Comparison of ENCODE assay signal across 21 cellular contexts in the genomic region with DNA sequence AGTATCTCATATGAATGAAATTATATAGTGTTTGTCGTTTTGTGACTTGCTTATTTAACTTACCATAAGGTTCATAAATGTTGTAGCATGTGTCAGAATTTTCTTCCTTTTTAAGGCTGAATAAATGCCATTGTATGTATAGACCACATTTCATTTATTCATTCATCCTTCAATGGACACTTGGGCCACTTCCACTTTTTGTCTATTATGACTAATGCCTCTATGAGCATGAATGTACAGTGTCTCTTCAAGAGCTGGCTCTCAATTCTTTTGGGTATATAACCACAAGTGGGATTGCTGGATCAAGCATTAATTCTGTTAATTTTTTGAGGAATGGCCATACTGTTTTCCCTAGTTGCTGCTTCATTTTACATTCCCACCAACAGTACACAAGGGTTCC.
DNase-seq lines count a peak whose midpoint lies in the region; ATAC-seq, FAIRE-seq and TF ChIP-seq lines count a peak whose summit lies in the region.
"Had no signal": no experiment of that assay in that cellular context is flagged by ENCODE, and none has a peak within 500 bp of the region (broad histone marks: within the 10 kb centered on the region; RNA-seq: fewer than 3 reads in every experiment).

No MANE protein-coding gene starts in this region.

- TF ChIP-seq CTCF in PC-3 (conservative IDR thresholded peaks at IDR 0.05; ENCODE audit: low read depth, low read length): no peak

- no peak overlapping the region for H3K4me3 ChIP-seq in PC-3 (ENCODE audit: low read length)
- H3K4me3 ChIP-seq: BLaER1 treated with 17β-estradiol and CSF1 and Interleukin-3, amounts not matched to agents 10 nM and 100 nM had no signal

- intact Hi-C loops in PC-3 (cut with micrococcal nuclease) (no loop called here), posterior vena cava (cut with DNase I) (no loop called here)

- FAIRE-seq in H54 (lab: Jason Lieb, UNC): peak; percentile 75
- FAIRE-seq: G401.6, GM12892, HepG2 had no signal

- H3K9me2 ChIP-seq in PC-3 (replicated peaks; ENCODE audit: low read length): no peaks in the 10 kb centered on the region

- POLR2A ChIA-PET in PC-3 (lab: Charles Lee; ENCODE audit: unreplicated experiment): no interaction called here

- ATAC-seq in PC-3 (no peak; the same call in 1 of the 2 replicates), HG03039 (IDR thresholded peaks at IDR 0.05; ENCODE audit: unreplicated experiment) (no peak)
- ATAC-seq: CD8-positive, alpha-beta T cell; HepG2 had no signal

- no peaks in the 10 kb centered on the region for H3K9me3 ChIP-seq in PC-3 (ENCODE audit: low read length)
- H3K9me3 ChIP-seq: BLaER1 treated with 17β-estradiol and CSF1 and Interleukin-3, amounts not matched to agents 10 nM and 100 nM had no signal

- peaks cover 9% of the 10 kb centered on the region; the same call in 1 of the 2 replicates for H3K36me3 ChIP-seq in PC-3 (ENCODE audit: low read depth, low read length)

- BruUV-seq in PC-3 (replicated peaks; lab: Mats Ljungman, UMichigan): no TSS peak

- H2AFZ ChIP-seq in PC-3 (ENCODE audit: low read length): no peak overlapping the region

- H3K4me1 ChIP-seq in PC-3 (ENCODE audit: insufficient read depth, low read length): peaks cover 12% of the 10 kb centered on the region
- H3K4me1 ChIP-seq: BLaER1 treated with 17β-estradiol and CSF1 and Interleukin-3, amounts not matched to agents 10 nM and 100 nM had no signal

- no peak overlapping the region for H3K4me2 ChIP-seq in PC-3 (ENCODE audit: low read length)
- H3K4me2 ChIP-seq: BLaER1 treated with 17β-estradiol and CSF1 and Interleukin-3, amounts not matched to agents 10 nM and 100 nM had no signal

- H4K20me1 ChIP-seq in PC-3 (ENCODE audit: low read length): no peaks in the 10 kb centered on the region
- H4K20me1 ChIP-seq: BLaER1 treated with 17β-estradiol and CSF1 and Interleukin-3, amounts not matched to agents 10 nM and 100 nM had no signal

- CTCF ChIA-PET in PC-3 (lab: Charles Lee): no interaction called here

- no peaks in the 10 kb centered on the region for H3K79me2 ChIP-seq in PC-3 (ENCODE audit: low read length)

- H3K27me3 ChIP-seq in PC-3 (ENCODE audit: low read length): no peaks in the 10 kb centered on the region
- H3K27me3 ChIP-seq: BLaER1 treated with 17β-estradiol and CSF1 and Interleukin-3, amounts not matched to agents 10 nM and 100 nM had no signal

- TF ChIP-seq POLR2A in H54 (IDR thresholded peaks at IDR 0.05; ENCODE audit: low read depth, low read length): no peak

- peak; percentile 1 for DNase-seq in ELR (ENCODE audit: low read depth)
- DNase-seq in H54 (ENCODE audit: insufficient read length, low spot score): no peak
- DNase-seq in PC-3: peak; percentile 8
- peak; percentile 2 for DNase-seq in kidney tubule cell (ENCODE audit: low spot score)
- no peak for DNase-seq in posterior vena cava (ENCODE audit: low spot score)
- DNase-seq in mesenteric fat pad (ENCODE audit: low spot score): no peak
- no peak for DNase-seq in SHP77 treated with DMSO at 0.1 percent for 48 hours (lab: John Stamatoyannopoulos, UW)
- DNase-seq: CD8-positive, alpha-beta T cell; COR-L47; DMS 273 treated with DMSO at 0.1 percent for 48 hours; DMS53; DND-41; EL; GOT3; H9; KBM-7 had no signal

- H3F3A ChIP-seq in PC-3 (ENCODE audit: low read length, unreplicated experiment): no peaks in the 10 kb centered on the region

- no peak overlapping the region for H3K27ac ChIP-seq in PC-3 (ENCODE audit: low read length)
- H3K27ac ChIP-seq: BLaER1 treated with 17β-estradiol and CSF1 and Interleukin-3, amounts not matched to agents 10 nM and 100 nM had no signal

- H3K9ac ChIP-seq in PC-3 (ENCODE audit: low read length): no peak overlapping the region
- H3K9ac ChIP-seq: BLaER1 treated with 17β-estradiol and CSF1 and Interleukin-3, amounts not matched to agents 10 nM and 100 nM had no signal

Comparison
In these comparisons a context has a peak if more than half of its experiments do, and no peak if none do; other contexts are left out.
1. DNase-seq: peak in ELR (single experiment), PC-3 (single experiment) and kidney tubule cell (single experiment); none in H54 (single experiment), posterior vena cava (single experiment), mesenteric fat pad (single experiment) and SHP77 treated with DMSO at 0.1 percent for 48 hours (single experiment).